15 cellular contexts compared by ENCODE assay signal in genomic region chr12:62263956-62264355, GRCh38. TPM values are rescaled to one million over a fixed set of nuclear protein-coding genes. Genes with fewer than 3 reads are reported as not detected.
DNase-seq lines count a peak whose midpoint lies in the region; ATAC-seq and TF ChIP-seq lines count a peak whose summit lies in the region.
"Had no signal": no experiment of that assay in that cellular context is flagged by ENCODE, and none has a peak within 500 bp of the region (broad histone marks: within the 10 kb centered on the region; RNA-seq: fewer than 3 reads in every experiment).

No MANE protein-coding gene starts in this region.

- no peaks in the 10 kb centered on the region for H3K9me3 ChIP-seq in SU-DHL-6 (ENCODE audit: insufficient read depth, low read length)

- H3K36me3 Mint-ChIP-seq in activated naive CD4-positive, alpha-beta T cell treated with anti-CD3 and anti-CD28 coated beads for 36 hours (ENCODE audit: low read depth), result peaks cover 8% of the 10 kb centered on the region
- peaks cover 14% of the 10 kb centered on the region for H3K36me3 Mint-ChIP-seq in activated naive CD8-positive, alpha-beta T cell
- peaks cover 49% of the 10 kb centered on the region for H3K36me3 Mint-ChIP-seq in stimulated activated effector memory CD8-positive, alpha-beta T cell treated with anti-CD3 and anti-CD28 coated beads, Interleukin-12 subunit alpha, Interleukin-12 subunit beta, amount 100 ng/mL, for 72 hours
- no peaks in the 10 kb centered on the region for H3K36me3 Mint-ChIP-seq in WTC11

- peaks cover 22% of the 10 kb centered on the region; the same call in 1 of the 2 replicates for H3F3A ChIP-seq in SU-DHL-6 (ENCODE audit: insufficient read depth)

- peaks cover 58% of the 10 kb centered on the region for H3K4me1 Mint-ChIP-seq in activated naive CD4-positive, alpha-beta T cell treated with anti-CD3 and anti-CD28 coated beads for 36 hours (ENCODE audit: low read depth)
- H3K4me1 Mint-ChIP-seq in activated naive CD8-positive, alpha-beta T cell (ENCODE audit: low read depth), result peaks cover 77% of the 10 kb centered on the region
- H3K4me1 Mint-ChIP-seq in stimulated activated effector memory CD8-positive, alpha-beta T cell treated with anti-CD3 and anti-CD28 coated beads, Interleukin-12 subunit alpha, Interleukin-12 subunit beta, amount 100 ng/mL, for 72 hours, result peaks cover 55% of the 10 kb centered on the region
- H3K4me1 Mint-ChIP-seq in WTC11, result peaks cover 10% of the 10 kb centered on the region

- no peaks in the 10 kb centered on the region for H3K9me2 ChIP-seq in SU-DHL-6 (replicated peaks; ENCODE audit: insufficient read depth, low read length)

- CTCF ChIA-PET in activated naive CD4-positive, alpha-beta T cell treated with anti-CD3 and anti-CD28 coated beads for 36 hours (lab: Charles Lee), result no interaction called here
- CTCF ChIA-PET in WTC11 (lab: Charles Lee), result no interaction called here

- no peak overlapping the region for H2AFZ ChIP-seq in SU-DHL-6 (ENCODE audit: low read depth, low read length, severe bottlenecking)

- peak overlapping the region; percentile 69 for H3K4me3 Mint-ChIP-seq in activated naive CD4-positive, alpha-beta T cell treated with anti-CD3 and anti-CD28 coated beads for 36 hours
- H3K4me3 Mint-ChIP-seq in activated naive CD8-positive, alpha-beta T cell, result peak overlapping the region; percentile 96
- peak overlapping the region; percentile 97 for H3K4me3 Mint-ChIP-seq in stimulated activated effector memory CD8-positive, alpha-beta T cell treated with anti-CD3 and anti-CD28 coated beads, Interleukin-12 subunit alpha, Interleukin-12 subunit beta, amount 100 ng/mL, for 72 hours
- H3K4me3 Mint-ChIP-seq in WTC11, result no peak overlapping the region

- intact Hi-C loops in activated naive CD4-positive, alpha-beta T cell treated with anti-CD3 and anti-CD28 coated beads for 36 hours (cut with micrococcal nuclease), result loop anchor here (5.0 kb wide), 2 partner anchors 258 to 528 kb away; no protein-coding TSS in a partner anchor

- no peak overlapping the region for H3K4me3 ChIP-seq in SU-DHL-6 (ENCODE audit: insufficient read depth, low read length, poor library complexity, severe bottlenecking)

- H3K79me2 ChIP-seq in SU-DHL-6 (ENCODE audit: insufficient read depth, low read length), result peaks cover 87% of the 10 kb centered on the region

- POLR2A ChIA-PET in WTC11 (lab: Charles Lee), result no interaction called here

- 0 out of 2 replicates have a peak overlapping the region, but pooled peaks have one; percentile 2 for H3K27ac ChIP-seq in SU-DHL-6 (ENCODE audit: low read depth, low read length)

- TF ChIP-seq CTCF in SU-DHL-6 (IDR thresholded peaks at IDR 0.05; ENCODE audit: insufficient read depth, low read length, poor library complexity, severe bottlenecking), result no peak
- TF ChIP-seq CTCF in GM10266 (IDR thresholded peaks at IDR 0.05; ENCODE audit: control insufficient read depth, insufficient read depth, low read depth, missing control alignments), result no peak
- TF ChIP-seq CTCF in WTC11 (IDR thresholded peaks at IDR 0.05), result no peak

- H3K9ac ChIP-seq in SU-DHL-6 (ENCODE audit: low read length), result no peak overlapping the region

- H3K27me3 ChIP-seq in SU-DHL-6 (ENCODE audit: low read length), result no peaks in the 10 kb centered on the region

- ATAC-seq in stimulated activated effector memory CD8-positive, alpha-beta T cell treated with anti-CD3 and anti-CD28 coated beads, Interleukin-12 subunit alpha, Interleukin-12 subunit beta, amount 100 ng/mL, for 72 hours, result no peak
- ATAC-seq in WTC11, result no peak

- H3K27me3 Mint-ChIP-seq in activated naive CD4-positive, alpha-beta T cell treated with anti-CD3 and anti-CD28 coated beads for 36 hours (ENCODE audit: low read depth), result no peaks in the 10 kb centered on the region
- H3K27me3 Mint-ChIP-seq in activated naive CD8-positive, alpha-beta T cell, result no peaks in the 10 kb centered on the region
- H3K27me3 Mint-ChIP-seq in WTC11 (ENCODE audit: low read depth), result no peaks in the 10 kb centered on the region

- H3K4me2 ChIP-seq in SU-DHL-6 (ENCODE audit: low read depth, low read length, poor library complexity, severe bottlenecking), result peak overlapping the region; percentile 97

- peak overlapping the region; percentile 90 for H3K27ac Mint-ChIP-seq in activated naive CD4-positive, alpha-beta T cell treated with anti-CD3 and anti-CD28 coated beads for 36 hours
- H3K27ac Mint-ChIP-seq in activated naive CD8-positive, alpha-beta T cell, result peak overlapping the region; percentile 95
- H3K27ac Mint-ChIP-seq in stimulated activated effector memory CD8-positive, alpha-beta T cell treated with anti-CD3 and anti-CD28 coated beads, Interleukin-12 subunit alpha, Interleukin-12 subunit beta, amount 100 ng/mL, for 72 hours, result peak overlapping the region; percentile 58
- no peak overlapping the region for H3K27ac Mint-ChIP-seq in WTC11

- no peaks in the 10 kb centered on the region for H3K9me3 Mint-ChIP-seq in activated naive CD4-positive, alpha-beta T cell treated with anti-CD3 and anti-CD28 coated beads for 36 hours
- H3K9me3 Mint-ChIP-seq in activated naive CD8-positive, alpha-beta T cell (ENCODE audit: low read depth), result no peaks in the 10 kb centered on the region
- H3K9me3 Mint-ChIP-seq in stimulated activated effector memory CD8-positive, alpha-beta T cell treated with anti-CD3 and anti-CD28 coated beads, Interleukin-12 subunit alpha, Interleukin-12 subunit beta, amount 100 ng/mL, for 72 hours, result no peaks in the 10 kb centered on the region
- H3K9me3 Mint-ChIP-seq in WTC11, result no peaks in the 10 kb centered on the region

- H3K36me3 ChIP-seq in SU-DHL-6 (ENCODE audit: low read length), result no peaks in the 10 kb centered on the region

- DNase-seq in activated naive CD4-positive, alpha-beta T cell treated with anti-CD3 and anti-CD28 coated beads for 36 hours, result peak; percentile 34
- no peak for DNase-seq in activated naive CD4-positive, alpha-beta T cell (lab: John Stamatoyannopoulos, UW)
- no peak for DNase-seq in stimulated activated effector memory CD8-positive, alpha-beta T cell treated with anti-CD3 and anti-CD28 coated beads, Interleukin-12 subunit alpha, Interleukin-12 subunit beta, amount 100 ng/mL, for 72 hours (ENCODE audit: low spot score in 2 of 2)
- DNase-seq in GM10266 (ENCODE audit: extremely low spot score) (no peak), WTC11 (ENCODE audit: low spot score) (no peak), epidermal melanocyte (ENCODE audit: insufficient read length, low spot score) (no peak)
- DNase-seq: DMS 273 treated with DMSO at 0.1 percent for 48 hours; effector memory CD4-positive, alpha-beta T cell; foreskin melanocyte; HCEC 1CT; NCI-H2029 treated with DMSO at 0.1 percent for 48 hours; NCI-H82; SHP77 had no signal

- H4K20me1 ChIP-seq in SU-DHL-6 (ENCODE audit: low read depth, low read length), result peaks cover 59% of the 10 kb centered on the region

TF ChIP-seq in WTC11, 78 proteins besides CTCF, POLR2A, EP300 and RAD21:
- TF ChIP-seq HMGA2 (CRISPR knock-in tag; IDR thresholded peaks at IDR 0.05), result no peak
- no peak for TF ChIP-seq NFE2L1 (CRISPR knock-in tag; IDR thresholded peaks at IDR 0.05)
- TF ChIP-seq CDX4 (CRISPR knock-in tag; IDR thresholded peaks at IDR 0.05; ENCODE audit: borderline replicate concordance), result no peak
- no peak for TF ChIP-seq ZNF219 (CRISPR knock-in tag; IDR thresholded peaks at IDR 0.05; ENCODE audit: borderline replicate concordance)
- TF ChIP-seq PRRX2 (CRISPR knock-in tag; IDR thresholded peaks at IDR 0.05), result no peak

RNA-seq across cellular contexts. Expression of gene USP15, which starts 3.8 kb away (rescaled TPM):
- total RNA-seq in activated naive CD4-positive, alpha-beta T cell treated with anti-CD3 and anti-CD28 coated beads for 36 hours, result 10 to 100 TPM; 84.5 to 95.5 TPM
- total RNA-seq in WTC11 (2021), result 25.4 to 37.2 TPM (median 27.8 TPM) in 3 replicates
